In the genomic region with DNA sequence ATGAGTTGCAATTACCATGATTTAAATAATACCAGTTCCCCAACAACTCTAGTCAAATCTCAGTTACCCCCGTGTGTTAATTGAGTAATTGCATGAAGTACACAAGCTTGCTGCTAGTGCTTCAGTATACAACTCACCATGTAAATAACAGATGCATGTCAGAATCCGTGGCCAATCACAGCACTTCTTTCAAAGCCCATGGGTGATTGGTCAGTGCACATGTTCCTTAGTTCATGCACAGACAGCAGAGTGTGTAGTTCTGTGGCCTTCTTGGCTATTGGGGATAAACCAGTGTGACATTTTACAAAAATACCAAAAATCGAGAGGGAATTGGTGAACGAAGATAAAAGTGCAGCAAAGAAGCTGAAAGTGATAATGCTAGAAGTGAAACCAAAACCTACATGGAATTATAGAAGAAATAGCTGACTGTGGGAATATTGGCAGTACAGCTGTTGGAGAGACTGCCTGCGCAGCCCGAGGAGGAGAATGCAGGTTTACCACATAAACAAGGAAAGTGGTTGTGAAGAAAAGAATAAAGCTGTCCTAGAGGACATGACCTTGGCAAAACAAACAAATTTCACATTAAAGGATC, we compare ENCODE assay signal across 15 cellular contexts. TPM values are rescaled to one million over a fixed set of nuclear protein-coding genes. Genes with fewer than 3 reads are reported as not detected.
DNase-seq lines count a peak whose midpoint lies in the region; ATAC-seq and TF ChIP-seq lines count a peak whose summit lies in the region.
"Had no signal": no experiment of that assay in that cellular context is flagged by ENCODE, and none has a peak within 500 bp of the region (broad histone marks: within the 10 kb centered on the region; RNA-seq: fewer than 3 reads in every experiment).

No MANE protein-coding gene starts in this region.

- no peaks in the 10 kb centered on the region for H3K9me3 ChIP-seq in hepatocyte (ENCODE audit: low read depth)
- H3K9me3 ChIP-seq: testis had no signal

- WGBS in hepatocyte (ENCODE audit: low lambda C conversion rate, missing lambda C conversion rate) = 70% methylated on average over 6 of the region's 6 CpGs

- DNase-seq in HuH-7 (ENCODE audit: low spot score) (peak; percentile 32), RPMI7951 (ENCODE audit: low read depth) (peak; percentile 9), hepatocyte (ENCODE audit: low spot score) (no peak), substantia nigra (lab: John Stamatoyannopoulos, UW) (no peak)
- DNase-seq: DMS79; effector CD4-positive, alpha-beta T cell; NCI-H1930; nephron progenitor cell; NK-92 treated with Interleukin-12 subunit alpha and Interleukin-12 subunit beta, amount 100 ng/mL, for 24 hours; SHP77 treated with DMSO at 0.1 percent for 48 hours; testis had no signal

- H3K4me3 ChIP-seq in hepatocyte = no peak overlapping the region
- H3K4me3 ChIP-seq: lung, testis had no signal

- H3K27me3 ChIP-seq in hepatocyte = no peaks in the 10 kb centered on the region
- H3K27me3 ChIP-seq: testis had no signal

- no peak for TF ChIP-seq CTCF in hepatocyte (IDR thresholded peaks at IDR 0.05; ENCODE audit: poor library complexity)

- no peaks in the 10 kb centered on the region for H4K20me1 ChIP-seq in hepatocyte (ENCODE audit: insufficient read depth, poor library complexity, severe bottlenecking)

- ATAC-seq in HG03469 (IDR thresholded peaks at IDR 0.05; ENCODE audit: unreplicated experiment) (no peak), HG03175 (IDR thresholded peaks at IDR 0.05; ENCODE audit: unreplicated experiment) (no peak), HG03378 (IDR thresholded peaks at IDR 0.05; ENCODE audit: unreplicated experiment) (no peak)

- no peak overlapping the region for H2AFZ ChIP-seq in hepatocyte

- peak overlapping the region; percentile 67 for H3K4me2 ChIP-seq in hepatocyte

- H3K36me3 ChIP-seq in hepatocyte (replicated peaks; ENCODE audit: insufficient read depth, low read depth) = no peaks in the 10 kb centered on the region

- peaks cover 90% of the 10 kb centered on the region for H3K79me2 ChIP-seq in hepatocyte

- peaks cover 55% of the 10 kb centered on the region for H3K4me1 ChIP-seq in hepatocyte (ENCODE audit: insufficient read depth)

- no peaks in the 10 kb centered on the region for H3K9me2 ChIP-seq in hepatocyte (replicated peaks; ENCODE audit: insufficient read depth)

- H3K27ac ChIP-seq in hepatocyte (peak overlapping the region; percentile 59), substantia nigra (ENCODE audit: low read depth, low read length, poor library complexity, severe bottlenecking) (peak overlapping the region; percentile 76)
- H3K27ac ChIP-seq: testis had no signal

RNA-seq across cellular contexts. Expression of gene NEDD4L, which starts 59.4 kb away (rescaled TPM):
- total RNA-seq in RPMI7951 (2014; rRNA removed; shearing (Covaris generic)) = 8.6 and 10.9 TPM in 2 replicates
- total RNA-seq in hepatocyte = 139 and 140 TPM in 2 replicates
- polyA plus RNA-seq in hepatocyte = 104 and 122 TPM in 2 replicates

Comparison
In these comparisons a context has a peak if more than half of its experiments do, and no peak if none do; other contexts are left out.
1. DNase-seq: peak in HuH-7 (single experiment) and RPMI7951 (single experiment); none in hepatocyte (single experiment) and substantia nigra (0 of 49).
2. RNA of gene NEDD4L, which starts 59.4 kb away (total RNA-seq): 139 to 140 TPM in hepatocyte; 8.6 to 10.9 TPM in RPMI7951; every median in the first group is over 10 times any median in the second.